1 cellular context compared by ENCODE assay signal in the genomic region with DNA sequence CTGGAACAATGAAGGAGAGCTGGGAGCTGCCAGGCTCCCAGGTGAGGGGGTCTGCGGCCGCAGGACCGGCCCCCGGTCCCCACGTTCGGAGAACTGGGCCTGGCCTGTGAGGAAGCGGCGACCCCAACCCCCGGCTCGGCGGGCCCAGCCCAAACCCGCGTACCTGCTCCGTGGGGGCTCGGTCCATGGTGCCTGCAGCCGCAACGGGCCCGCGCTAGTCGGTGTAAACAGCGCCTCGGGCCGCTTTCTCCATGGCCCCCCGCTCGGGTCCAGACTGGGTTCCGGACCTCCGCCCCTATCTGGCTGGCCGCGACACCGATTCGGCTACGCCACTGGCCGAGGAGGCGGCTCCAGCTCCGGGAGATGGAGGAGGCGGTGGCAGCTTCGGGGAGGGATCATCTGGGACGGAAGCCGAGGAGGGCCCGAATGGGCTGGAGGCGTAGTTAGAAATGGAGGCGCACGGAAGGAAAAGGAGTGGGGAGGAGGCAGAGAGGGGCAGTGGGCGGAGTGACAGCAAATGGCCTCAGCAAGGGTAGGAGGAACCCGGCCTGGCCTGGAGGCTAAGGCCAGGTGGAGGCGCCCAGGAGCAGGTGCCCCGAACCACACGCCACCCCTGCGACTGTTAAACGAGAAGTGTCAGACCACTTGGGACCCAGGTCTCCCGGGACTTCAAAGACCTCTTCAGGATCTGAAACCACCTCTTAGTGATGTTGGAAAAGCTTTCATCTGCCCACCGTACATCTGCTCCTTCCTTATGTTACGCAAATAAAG.
A peak's percentile ranks its signal among the peaks of the same experiment; 100 is the strongest.
TF ChIP-seq lines count a peak whose summit lies in the region.

A gene with protein sequence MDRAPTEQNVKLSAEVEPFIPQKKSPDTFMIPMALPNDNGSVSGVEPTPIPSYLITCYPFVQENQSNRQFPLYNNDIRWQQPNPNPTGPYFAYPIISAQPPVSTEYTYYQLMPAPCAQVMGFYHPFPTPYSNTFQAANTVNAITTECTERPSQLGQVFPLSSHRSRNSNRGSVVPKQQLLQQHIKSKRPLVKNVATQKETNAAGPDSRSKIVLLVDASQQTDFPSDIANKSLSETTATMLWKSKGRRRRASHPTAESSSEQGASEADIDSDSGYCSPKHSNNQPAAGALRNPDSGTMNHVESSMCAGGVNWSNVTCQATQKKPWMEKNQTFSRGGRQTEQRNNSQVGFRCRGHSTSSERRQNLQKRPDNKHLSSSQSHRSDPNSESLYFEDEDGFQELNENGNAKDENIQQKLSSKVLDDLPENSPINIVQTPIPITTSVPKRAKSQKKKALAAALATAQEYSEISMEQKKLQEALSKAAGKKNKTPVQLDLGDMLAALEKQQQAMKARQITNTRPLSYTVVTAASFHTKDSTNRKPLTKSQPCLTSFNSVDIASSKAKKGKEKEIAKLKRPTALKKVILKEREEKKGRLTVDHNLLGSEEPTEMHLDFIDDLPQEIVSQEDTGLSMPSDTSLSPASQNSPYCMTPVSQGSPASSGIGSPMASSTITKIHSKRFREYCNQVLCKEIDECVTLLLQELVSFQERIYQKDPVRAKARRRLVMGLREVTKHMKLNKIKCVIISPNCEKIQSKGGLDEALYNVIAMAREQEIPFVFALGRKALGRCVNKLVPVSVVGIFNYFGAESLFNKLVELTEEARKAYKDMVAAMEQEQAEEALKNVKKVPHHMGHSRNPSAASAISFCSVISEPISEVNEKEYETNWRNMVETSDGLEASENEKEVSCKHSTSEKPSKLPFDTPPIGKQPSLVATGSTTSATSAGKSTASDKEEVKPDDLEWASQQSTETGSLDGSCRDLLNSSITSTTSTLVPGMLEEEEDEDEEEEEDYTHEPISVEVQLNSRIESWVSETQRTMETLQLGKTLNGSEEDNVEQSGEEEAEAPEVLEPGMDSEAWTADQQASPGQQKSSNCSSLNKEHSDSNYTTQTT (minus strand): TSS at position 334 of the 771 bp plus-strand sequence. CDS start 147 bp downstream, at position 187.

TF ChIP-seq in HepG2, 621 proteins besides CTCF, POLR2A, EP300 and RAD21 (continued from another document and continues in another):
- TF ChIP-seq, protein P1, sequence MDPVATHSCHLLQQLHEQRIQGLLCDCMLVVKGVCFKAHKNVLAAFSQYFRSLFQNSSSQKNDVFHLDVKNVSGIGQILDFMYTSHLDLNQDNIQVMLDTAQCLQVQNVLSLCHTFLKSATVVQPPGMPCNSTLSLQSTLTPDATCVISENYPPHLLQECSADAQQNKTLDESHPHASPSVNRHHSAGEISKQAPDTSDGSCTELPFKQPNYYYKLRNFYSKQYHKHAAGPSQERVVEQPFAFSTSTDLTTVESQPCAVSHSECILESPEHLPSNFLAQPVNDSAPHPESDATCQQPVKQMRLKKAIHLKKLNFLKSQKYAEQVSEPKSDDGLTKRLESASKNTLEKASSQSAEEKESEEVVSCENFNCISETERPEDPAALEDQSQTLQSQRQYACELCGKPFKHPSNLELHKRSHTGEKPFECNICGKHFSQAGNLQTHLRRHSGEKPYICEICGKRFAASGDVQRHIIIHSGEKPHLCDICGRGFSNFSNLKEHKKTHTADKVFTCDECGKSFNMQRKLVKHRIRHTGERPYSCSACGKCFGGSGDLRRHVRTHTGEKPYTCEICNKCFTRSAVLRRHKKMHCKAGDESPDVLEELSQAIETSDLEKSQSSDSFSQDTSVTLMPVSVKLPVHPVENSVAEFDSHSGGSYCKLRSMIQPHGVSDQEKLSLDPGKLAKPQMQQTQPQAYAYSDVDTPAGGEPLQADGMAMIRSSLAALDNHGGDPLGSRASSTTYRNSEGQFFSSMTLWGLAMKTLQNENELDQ (CRISPR knock-in tag; IDR thresholded peaks at IDR 0.05; ENCODE audit: borderline replicate concordance), result no peak
- no peak for TF ChIP-seq E2F1 (CRISPR knock-in tag; IDR thresholded peaks at IDR 0.05)
- TF ChIP-seq, protein P2, sequence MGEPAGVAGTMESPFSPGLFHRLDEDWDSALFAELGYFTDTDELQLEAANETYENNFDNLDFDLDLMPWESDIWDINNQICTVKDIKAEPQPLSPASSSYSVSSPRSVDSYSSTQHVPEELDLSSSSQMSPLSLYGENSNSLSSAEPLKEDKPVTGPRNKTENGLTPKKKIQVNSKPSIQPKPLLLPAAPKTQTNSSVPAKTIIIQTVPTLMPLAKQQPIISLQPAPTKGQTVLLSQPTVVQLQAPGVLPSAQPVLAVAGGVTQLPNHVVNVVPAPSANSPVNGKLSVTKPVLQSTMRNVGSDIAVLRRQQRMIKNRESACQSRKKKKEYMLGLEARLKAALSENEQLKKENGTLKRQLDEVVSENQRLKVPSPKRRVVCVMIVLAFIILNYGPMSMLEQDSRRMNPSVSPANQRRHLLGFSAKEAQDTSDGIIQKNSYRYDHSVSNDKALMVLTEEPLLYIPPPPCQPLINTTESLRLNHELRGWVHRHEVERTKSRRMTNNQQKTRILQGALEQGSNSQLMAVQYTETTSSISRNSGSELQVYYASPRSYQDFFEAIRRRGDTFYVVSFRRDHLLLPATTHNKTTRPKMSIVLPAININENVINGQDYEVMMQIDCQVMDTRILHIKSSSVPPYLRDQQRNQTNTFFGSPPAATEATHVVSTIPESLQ (CRISPR knock-in tag; conservative IDR thresholded peaks at IDR 0.05), result no peak
- peak; percentile 42; the same call in 1 of the 2 replicates for TF ChIP-seq SNAPC2 (CRISPR knock-in tag; IDR thresholded peaks at IDR 0.05)
- TF ChIP-seq ZFP91 (CRISPR knock-in tag; IDR thresholded peaks at IDR 0.05; ENCODE audit: borderline replicate concordance), result peak; percentile 96; the same call in 1 of the 2 replicates
- peak; percentile 83; the same call in 1 of the 2 replicates for TF ChIP-seq RFXAP (CRISPR knock-in tag; IDR thresholded peaks at IDR 0.05; ENCODE audit: borderline replicate concordance)
- TF ChIP-seq, protein P3, sequence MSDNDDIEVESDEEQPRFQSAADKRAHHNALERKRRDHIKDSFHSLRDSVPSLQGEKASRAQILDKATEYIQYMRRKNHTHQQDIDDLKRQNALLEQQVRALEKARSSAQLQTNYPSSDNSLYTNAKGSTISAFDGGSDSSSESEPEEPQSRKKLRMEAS (IDR thresholded peaks at IDR 0.05), result peak; percentile 57; the same call in 1 of the 2 replicates
- peak; percentile 53 for TF ChIP-seq NFYC (CRISPR knock-in tag; IDR thresholded peaks at IDR 0.05)
- TF ChIP-seq TOE1 (CRISPR knock-in tag; IDR thresholded peaks at IDR 0.05), result peak; percentile 89; the same call in 1 of the 2 replicates
- TF ChIP-seq STAT6 (CRISPR knock-in tag; IDR thresholded peaks at IDR 0.05; ENCODE audit: borderline replicate concordance), result no peak; the same call in 1 of the 2 replicates
- TF ChIP-seq, protein P4, sequence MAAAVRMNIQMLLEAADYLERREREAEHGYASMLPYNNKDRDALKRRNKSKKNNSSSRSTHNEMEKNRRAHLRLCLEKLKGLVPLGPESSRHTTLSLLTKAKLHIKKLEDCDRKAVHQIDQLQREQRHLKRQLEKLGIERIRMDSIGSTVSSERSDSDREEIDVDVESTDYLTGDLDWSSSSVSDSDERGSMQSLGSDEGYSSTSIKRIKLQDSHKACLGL (CRISPR knock-in tag; IDR thresholded peaks at IDR 0.05), result peak; percentile 86
- TF ChIP-seq PATZ1 (CRISPR knock-in tag; IDR thresholded peaks at IDR 0.05), result peak; percentile 87
- peak; percentile 88 for TF ChIP-seq ETV5 (CRISPR knock-in tag; IDR thresholded peaks at IDR 0.05; ENCODE audit: borderline replicate concordance)
- TF ChIP-seq TARDBP (CRISPR knock-in tag; IDR thresholded peaks at IDR 0.05), result peak; percentile 94
- TF ChIP-seq NFIB (CRISPR knock-in tag; IDR thresholded peaks at IDR 0.05; ENCODE audit: borderline replicate concordance), result no peak
- peak; percentile 93; the same call in 1 of the 2 replicates for TF ChIP-seq ZNF572 (CRISPR knock-in tag; IDR thresholded peaks at IDR 0.05)
- no peak for TF ChIP-seq SIN3B (IDR thresholded peaks at IDR 0.05; ENCODE audit: low read length)
- no peak for TF ChIP-seq THAP7 (CRISPR knock-in tag; IDR thresholded peaks at IDR 0.05)
- no peak for TF ChIP-seq FOXA1 (IDR thresholded peaks at IDR 0.05)
- peak; percentile 49 for TF ChIP-seq FOXA1 (CRISPR knock-in tag; IDR thresholded peaks at IDR 0.05)
- peak; percentile 74; the same call in 1 of the 2 replicates for TF ChIP-seq MYC (CRISPR knock-in tag; IDR thresholded peaks at IDR 0.05; ENCODE audit: borderline replicate concordance)
- 0 out of 2 replicates have a peak, but pooled peaks have one; percentile 82 for TF ChIP-seq ZNF138 (CRISPR knock-in tag; IDR thresholded peaks at IDR 0.05; ENCODE audit: low read depth)
- TF ChIP-seq GLI4 (CRISPR knock-in tag; IDR thresholded peaks at IDR 0.05; ENCODE audit: borderline replicate concordance), result no peak; the same call in 1 of the 2 replicates
- no peak for TF ChIP-seq CHD2 (IDR thresholded peaks at IDR 0.05; ENCODE audit: low read depth, low read length)
- TF ChIP-seq SOX13 (IDR thresholded peaks at IDR 0.05), result no peak
- peak in 1 of 2 experiments; percentile 73; a peak in 2 of 4 replicates for TF ChIP-seq SOX13 (CRISPR knock-in tag; conservative IDR thresholded peaks at IDR 0.05 in 1 of 2, IDR thresholded peaks at IDR 0.05 in 1 of 2)
- TF ChIP-seq NFIC (IDR thresholded peaks at IDR 0.05; ENCODE audit: low read length), result no peak
- peak; percentile 96 for TF ChIP-seq SPEN (CRISPR knock-in tag; IDR thresholded peaks at IDR 0.05; ENCODE audit: low read depth)
- TF ChIP-seq KLF11 (CRISPR knock-in tag; IDR thresholded peaks at IDR 0.05), result peak; percentile 81; the same call in 1 of the 2 replicates
- 0 out of 2 replicates have a peak, but pooled peaks have one; percentile 18 for TF ChIP-seq CCDC6 (CRISPR knock-in tag; IDR thresholded peaks at IDR 0.05)
- TF ChIP-seq FOXM1 (CRISPR knock-in tag; IDR thresholded peaks at IDR 0.05), result no peak
- no peak for TF ChIP-seq SYNCRIP (IDR thresholded peaks at IDR 0.05; ENCODE audit: insufficient read depth, low read depth, low read length)
- peak; percentile 99 for TF ChIP-seq KMT2A (CRISPR knock-in tag; IDR thresholded peaks at IDR 0.05)
- 0 out of 2 replicates have a peak, but pooled peaks have one; percentile 23 for TF ChIP-seq ATF1 (CRISPR knock-in tag; IDR thresholded peaks at IDR 0.05)
- TF ChIP-seq GABPB1 (CRISPR knock-in tag; IDR thresholded peaks at IDR 0.05), result peak; percentile 90
